8 cellular contexts compared by ENCODE assay signal in the genomic region with DNA sequence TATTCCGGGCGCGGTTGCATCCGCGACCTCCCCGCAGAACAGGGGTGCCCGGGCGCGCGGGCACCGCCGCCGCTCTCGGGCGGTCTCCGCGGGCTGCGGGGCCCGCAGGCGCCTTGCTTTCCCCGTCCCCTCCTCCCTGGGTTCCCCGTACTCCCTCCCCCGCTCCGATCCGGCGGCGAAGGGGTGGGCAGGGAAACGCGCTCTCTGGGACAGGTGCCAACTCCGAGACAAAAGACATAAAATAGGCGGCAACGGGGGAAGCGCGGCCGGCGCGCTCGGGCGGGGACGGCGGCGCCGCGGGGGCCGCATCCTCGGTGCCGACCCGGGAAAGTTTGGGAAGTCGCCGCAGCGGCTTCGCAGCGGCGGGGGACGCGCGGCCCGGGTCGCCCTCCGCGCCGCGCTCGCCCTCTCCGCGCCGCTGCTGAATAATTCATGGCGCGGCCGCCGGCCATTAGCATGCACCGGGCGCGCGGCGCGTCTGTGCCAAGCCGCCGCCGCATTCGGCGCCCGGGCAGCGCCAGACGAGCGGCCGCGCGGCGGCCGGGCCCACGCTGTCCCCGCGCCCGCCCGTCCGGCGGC.
DNase-seq lines count a peak whose midpoint lies in the region; ATAC-seq and TF ChIP-seq lines count a peak whose summit lies in the region.

No MANE protein-coding gene starts in this region.

- 0 out of 2 replicates have a peak, but pooled peaks have one; percentile 15 for TF ChIP-seq POLR2A in Raji (IDR thresholded peaks at IDR 0.05; ENCODE audit: insufficient read depth, low read depth, low read length)
- peak; percentile 48 for TF ChIP-seq POLR2A in ovary (IDR thresholded peaks at IDR 0.05)
- TF ChIP-seq POLR2A in uterus (IDR thresholded peaks at IDR 0.05) = peak; percentile 63 to 87

- H3K27me3 ChIP-seq in HUES64 (ENCODE audit: insufficient read depth, low read length) (peaks cover 96% of the 10 kb centered on the region), adipocyte (replicated peaks; ENCODE audit: control insufficient read depth, insufficient read depth, low read length) (no peaks in the 10 kb centered on the region), ovary (no peaks in the 10 kb centered on the region), uterus (no peaks in the 10 kb centered on the region)

- intact Hi-C loops in cardiac septum (cut with DNase I) = loop anchor here (2.0 to 5.0 kb wide), 4 partner anchors 17 to 59 kb away; no protein-coding TSS in a partner anchor
- intact Hi-C loops in ovary (cut with DNase I) = loop anchor here in 3 of 4 donors (2.0 to 10.0 kb wide), 3 partner anchors 57 to 59 kb away; no protein-coding TSS in a partner anchor
- intact Hi-C loops in uterus (cut with DNase I; ENCODE audit: low total_unique reads) = loop anchor here (10.0 kb wide), 1 partner anchor 57 kb away; no protein-coding TSS in a partner anchor

- H3K4me1 ChIP-seq in HUES64 (ENCODE audit: insufficient read depth, low read length) (no peaks in the 10 kb centered on the region), adipocyte (ENCODE audit: control insufficient read depth, insufficient read depth, low read length) (peaks cover 33% of the 10 kb centered on the region), ovary (ENCODE audit: insufficient read depth) (peaks cover 3% of the 10 kb centered on the region), uterus (peaks cover 0 to 7% of the 10 kb centered on the region in 2 donors)

- H3K9me3 ChIP-seq in HUES64 (ENCODE audit: insufficient read depth, low read depth, low read length) (no peaks in the 10 kb centered on the region), adipocyte (ENCODE audit: control insufficient read depth, low read length) (no peaks in the 10 kb centered on the region), ovary (no peaks in the 10 kb centered on the region), uterus (no peaks in the 10 kb centered on the region)

- ATAC-seq in GM21390 (IDR thresholded peaks at IDR 0.05; ENCODE audit: unreplicated experiment) = no peak

- no peaks in the 10 kb centered on the region for H3K36me3 ChIP-seq in HUES64 (ENCODE audit: insufficient read depth, low read length)
- peaks cover 35% of the 10 kb centered on the region for H3K36me3 ChIP-seq in adipocyte (ENCODE audit: control insufficient read depth, insufficient read depth, low read length, severe bottlenecking)
- H3K36me3 ChIP-seq in ovary = no peaks in the 10 kb centered on the region
- H3K36me3 ChIP-seq in uterus = no peaks in the 10 kb centered on the region

- WGBS in HUES64 = under 1% methylated on average over 98 of the region's 98 CpGs
- 0 to 2% (median 1%) methylated on average over 47 to 97 of the region's 98 CpGs for WGBS in ovary, 3 donors

- H3K27ac ChIP-seq in HUES64 (ENCODE audit: low read depth, low read length) (no peak overlapping the region), ovary (peak overlapping the region; percentile 94), uterus (peak overlapping the region; percentile 99 to 100)

- H3K4me3 ChIP-seq in HUES64 (ENCODE audit: low read length) = peak overlapping the region; percentile 49
- peak overlapping the region; percentile 100 for H3K4me3 ChIP-seq in adipocyte (ENCODE audit: low read length)
- peak overlapping the region; percentile 78 for H3K4me3 ChIP-seq in ovary
- H3K4me3 ChIP-seq in uterus = peak overlapping the region; percentile 88 to 94

- TF ChIP-seq EP300 in ovary (IDR thresholded peaks at IDR 0.05) = no peak

- TF ChIP-seq CTCF in ovary (IDR thresholded peaks at IDR 0.05) (no peak), uterus (IDR thresholded peaks at IDR 0.05) (peak in 1 of 4 experiments; percentile 1)

- DNase-seq in EL (peak; percentile 95), adipocyte (ENCODE audit: low read depth) (peak; percentile 96), cardiac septum (ENCODE audit: low spot score) (peak; percentile 95), ovary (peak in 4 of 5 donors; percentile 96 to 99 (median 97)), uterus (peak; percentile 95 to 97)

- peak overlapping the region; percentile 44; the same call in 1 of the 2 replicates for H3K9ac ChIP-seq in HUES64 (ENCODE audit: low read depth, low read length)
- H3K9ac ChIP-seq in adipocyte (ENCODE audit: low read length) = peak overlapping the region; percentile 100

Comparison
In these comparisons a context has a peak if more than half of its experiments do, and no peak if none do; other contexts are left out.
1. H3K4me3 ChIP-seq: peak in every context shown above with its lines; median percentile 100 in adipocyte; 91 in uterus; 78 in ovary; 49 in HUES64.
2. POLR2A ChIP-seq: peak in every context shown above with its lines; median percentile 75 in uterus; 48 in ovary; 15 in Raji.